34 cellular contexts compared by ENCODE assay signal in the genomic region with DNA sequence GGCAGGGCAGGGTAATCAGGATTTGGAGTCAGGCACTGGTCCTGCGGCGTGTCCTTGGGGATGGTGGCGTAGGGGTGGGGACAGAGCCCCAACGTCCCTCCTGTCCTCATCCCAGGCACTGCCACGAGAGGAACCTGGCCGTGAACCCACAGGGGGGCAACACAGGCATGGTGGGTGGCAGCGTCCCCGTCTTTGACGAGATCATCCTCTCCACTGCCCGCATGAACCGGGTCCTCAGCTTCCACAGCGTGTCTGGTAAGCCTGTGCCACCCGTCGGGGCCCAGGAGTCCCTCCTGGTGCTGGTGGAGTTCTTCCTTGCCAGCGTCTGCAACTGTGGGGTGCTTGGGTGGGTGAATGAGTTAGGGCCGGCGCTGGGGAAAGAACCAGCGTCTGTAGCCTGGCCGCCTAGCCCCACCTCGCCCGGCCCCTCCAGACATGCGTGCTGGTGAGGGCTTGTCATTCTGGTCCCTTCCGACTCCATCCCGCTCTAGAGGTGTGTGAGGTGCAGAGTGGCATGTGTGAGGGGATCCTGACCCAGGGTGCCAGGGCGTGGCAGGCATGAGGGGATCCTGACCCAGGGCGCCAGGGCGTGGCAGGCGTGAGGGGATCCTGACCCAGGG. TPM values are rescaled to one million over a fixed set of nuclear protein-coding genes. Genes with fewer than 3 reads are reported as not detected.
"Had no signal": no experiment of that assay in that cellular context is flagged by ENCODE, and none has a peak within 500 bp of the region (broad histone marks: within the 10 kb centered on the region; RNA-seq: fewer than 3 reads in every experiment).

No MANE protein-coding gene starts in this region.

- H3K4me1 ChIP-seq: ascending aorta, Peyer's patch, SJCRH30 had no signal

- H3K9me3 ChIP-seq: ascending aorta, Peyer's patch had no signal

- FAIRE-seq: TTC549 had no signal

- H3K27ac ChIP-seq: ascending aorta, cardiac muscle cell, KMS-11, Peyer's patch, SJCRH30, SK-N-MC had no signal

- DNase-seq: activated CD4-positive, alpha-beta T cell treated with anti-CD3 and anti-CD28 coated beads, Interleukin-2, amount 10 ng/mL, durations not matched to agents 24 days and 14 days; activated CD4-positive, alpha-beta T cell treated with anti-CD3 and anti-CD28 coated beads, Interleukin-2, amount 50 U/mL, for 4 hours; activated CD8-positive, alpha-beta T cell treated with anti-CD3 and anti-CD28 coated beads for 36 hours; activated gamma-delta T cell; activated naive CD4-positive, alpha-beta T cell treated with Interleukin-2 at 50 U/mL for 16 hours; activated naive CD8-positive, alpha-beta T cell treated with anti-CD3 and anti-CD28 coated beads, Interleukin-2, amount 10 ng/mL, durations not matched to agents 7 days and 5 days; activated T-cell treated with anti-CD3 and anti-CD28 coated beads, Interleukin-2, amount 50 U/mL, for 1 hour; activated T-cell treated with anti-CD3 and anti-CD28 coated beads, Interleukin-2, amount 50 U/mL, for 72 hours; amygdala; MM.1S; MV-4-11; NCI-H1092; NCI-H1436 treated with DMSO at 0.1 percent for 48 hours; NCI-H1694 treated with DMSO at 0.1 percent for 48 hours; NCI-H2029; NCI-H510A; NCI-H526; NCI-H748 treated with DMSO at 0.1 percent for 48 hours; NK-92 treated with Interleukin-12 subunit alpha and Interleukin-12 subunit beta, amount 100 ng/mL, for 24 hours; PC-3; Peyer's patch; Right ventricle myocardium superior; RPMI8226; SJCRH30 had no signal

- H3K4me3 Mint-ChIP-seq: activated CD4-positive, alpha-beta T cell treated with anti-CD3 and anti-CD28 coated beads, Interleukin-2, amount 10 ng/mL, durations not matched to agents 24 days and 14 days; activated CD8-positive, alpha-beta T cell treated with anti-CD3 and anti-CD28 coated beads for 36 hours; activated naive CD4-positive, alpha-beta T cell treated with anti-CD3 and anti-CD28 coated beads, Interleukin-2, amount 50 U/mL, for 24 hours; activated naive CD8-positive, alpha-beta T cell treated with anti-CD3 and anti-CD28 coated beads, Interleukin-2, amount 10 ng/mL, durations not matched to agents 7 days and 5 days; activated T-cell treated with anti-CD3 and anti-CD28 coated beads, Interleukin-2, amount 50 U/mL, for 72 hours; T-helper 2 cell treated with Interferon-gamma antibody and Interleukin-4, amounts not matched to agents 5 μg/mL and 100 μg/mL, for 36 hours had no signal

- H3K27me3 ChIP-seq: ascending aorta, cardiac muscle cell, Peyer's patch, SJCRH30 had no signal

- H3K4me2 ChIP-seq: KMS-11 had no signal

- ATAC-seq: activated CD8-positive, alpha-beta T cell treated with anti-CD3 and anti-CD28 coated beads for 36 hours; activated T-cell treated with anti-CD3 and anti-CD28 coated beads, Interleukin-2, amount 50 U/mL, for 72 hours; PC-3 had no signal

- H3K27me3 Mint-ChIP-seq: activated CD4-positive, alpha-beta T cell treated with anti-CD3 and anti-CD28 coated beads, Interleukin-2, amount 10 ng/mL, durations not matched to agents 24 days and 14 days; activated CD8-positive, alpha-beta T cell treated with anti-CD3 and anti-CD28 coated beads for 36 hours; activated naive CD4-positive, alpha-beta T cell treated with anti-CD3 and anti-CD28 coated beads, Interleukin-2, amount 50 U/mL, for 24 hours; activated naive CD8-positive, alpha-beta T cell treated with anti-CD3 and anti-CD28 coated beads, Interleukin-2, amount 10 ng/mL, durations not matched to agents 7 days and 5 days had no signal

- H3K9ac ChIP-seq: KMS-11 had no signal

- H3K9me3 Mint-ChIP-seq: activated CD4-positive, alpha-beta T cell treated with anti-CD3 and anti-CD28 coated beads, Interleukin-2, amount 10 ng/mL, durations not matched to agents 24 days and 14 days; activated CD8-positive, alpha-beta T cell treated with anti-CD3 and anti-CD28 coated beads for 36 hours; activated naive CD4-positive, alpha-beta T cell treated with anti-CD3 and anti-CD28 coated beads, Interleukin-2, amount 50 U/mL, for 24 hours; activated naive CD8-positive, alpha-beta T cell treated with anti-CD3 and anti-CD28 coated beads, Interleukin-2, amount 10 ng/mL, durations not matched to agents 7 days and 5 days; T-helper 2 cell treated with Interferon-gamma antibody and Interleukin-4, amounts not matched to agents 5 μg/mL and 100 μg/mL, for 36 hours had no signal

- H3K4me3 ChIP-seq: ascending aorta, cardiac muscle cell, Peyer's patch, SJCRH30, SK-N-MC had no signal

- H3K27ac Mint-ChIP-seq: activated CD4-positive, alpha-beta T cell treated with anti-CD3 and anti-CD28 coated beads, Interleukin-2, amount 10 ng/mL, durations not matched to agents 24 days and 14 days; activated CD8-positive, alpha-beta T cell treated with anti-CD3 and anti-CD28 coated beads for 36 hours; activated naive CD4-positive, alpha-beta T cell treated with anti-CD3 and anti-CD28 coated beads, Interleukin-2, amount 50 U/mL, for 24 hours; activated naive CD8-positive, alpha-beta T cell treated with anti-CD3 and anti-CD28 coated beads, Interleukin-2, amount 10 ng/mL, durations not matched to agents 7 days and 5 days; activated T-cell treated with anti-CD3 and anti-CD28 coated beads, Interleukin-2, amount 50 U/mL, for 72 hours; activated T-helper 2 cell treated with anti-CD3 and anti-CD28 coated beads, Interferon-gamma antibody, Interleukin-2, Interleukin-4, amounts not matched to agents 10 μg/mL and 5 μg/mL and 100 μg/mL, durations not matched to agents 14 hours and 24 hours and 36 hours; T-helper 2 cell treated with Interferon-gamma antibody and Interleukin-4, amounts not matched to agents 5 μg/mL and 100 μg/mL, for 36 hours had no signal

RNA-seq across cellular contexts. Expression of a gene that starts 34.2 kb away (rescaled TPM):
- total RNA-seq: ascending aorta; LHCN-M2; PC-3; Right ventricle myocardium superior; SJCRH30; T-helper 1 cell treated with Interleukin-12 subunit alpha and Interleukin-12 subunit beta and Interleukin-4 antibody, amounts not matched to agents 30 ng/mL and 1 ng/mL, for 36 hours had no signal
- polyA plus RNA-seq: cardiac muscle cell had no signal
